21 cellular contexts compared by ENCODE assay signal in the genomic region with DNA sequence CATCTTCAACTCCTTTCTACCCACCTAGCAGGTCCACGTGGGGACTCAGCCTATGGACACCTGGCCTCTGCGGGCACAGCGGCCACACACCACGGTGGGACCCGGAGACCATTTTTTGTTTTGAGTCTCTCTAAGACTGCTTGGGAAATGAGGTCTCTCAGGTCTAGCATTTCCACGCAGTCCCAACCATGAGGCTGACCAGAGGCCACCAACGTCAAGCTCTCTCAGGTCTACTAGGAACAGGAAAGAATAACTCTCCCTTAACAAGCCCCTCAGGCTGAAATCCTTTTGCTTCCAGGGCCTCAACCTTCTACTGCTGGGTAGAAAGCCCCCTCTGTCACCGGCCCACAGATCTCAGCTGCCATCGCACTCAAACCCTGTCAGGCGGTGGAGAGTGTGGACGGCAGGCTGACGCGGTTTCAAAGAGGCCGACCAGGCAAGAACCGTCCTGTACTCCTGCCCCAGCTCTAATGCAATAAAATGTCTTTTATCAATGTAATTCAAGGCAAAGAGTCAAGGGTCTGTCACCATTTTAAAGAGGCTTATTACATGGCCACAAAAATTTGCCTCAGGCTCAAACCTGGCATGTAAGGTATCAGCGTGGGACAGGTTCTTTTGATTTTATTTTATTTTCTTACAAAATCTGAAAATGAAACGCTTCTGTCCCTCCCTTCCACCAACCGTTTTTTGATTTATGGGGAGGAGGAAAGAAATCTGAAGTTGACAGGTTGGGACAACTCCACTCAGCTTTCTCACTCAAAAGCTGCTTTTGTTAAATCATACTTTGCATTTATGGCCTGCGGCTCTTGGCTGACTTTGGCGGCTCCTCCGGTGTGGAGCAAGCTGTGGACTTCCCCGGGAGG.
DNase-seq lines count a peak whose midpoint lies in the region; ATAC-seq, FAIRE-seq and TF ChIP-seq lines count a peak whose summit lies in the region.
"Had no signal": no experiment of that assay in that cellular context is flagged by ENCODE, and none has a peak within 500 bp of the region (broad histone marks: within the 10 kb centered on the region; RNA-seq: fewer than 3 reads in every experiment).

No MANE protein-coding gene starts in this region.

- H3K9me3 Mint-ChIP-seq in naive thymus-derived CD4-positive, alpha-beta T cell = no peaks in the 10 kb centered on the region
- H3K9me3 Mint-ChIP-seq: HFFc6, neural crest cell had no signal

- CTCF ChIA-PET in naive thymus-derived CD4-positive, alpha-beta T cell (lab: Charles Lee) = no interaction called here

- no peak overlapping the region for H3K4me3 Mint-ChIP-seq in naive thymus-derived CD4-positive, alpha-beta T cell
- H3K4me3 Mint-ChIP-seq: HFFc6, neural crest cell had no signal

- in situ Hi-C loops in transverse colon (cut with MboI; ENCODE audit: low pct_ligation_motif_present in 1 of 4, low pct_unique_long_range_greater_than_20kb in 1 of 4, low sequenced_read_pairs in 3 of 4) = no loop called here

- TF ChIP-seq POLR2A in transverse colon (IDR thresholded peaks at IDR 0.05) = no peak

- H3K4me3 ChIP-seq in bronchial epithelial cell (ENCODE audit: low read depth, low read length) (no peak overlapping the region), mucosa of rectum (ENCODE audit: low read length in 2 of 2) (no peak overlapping the region), transverse colon (no peak overlapping the region)
- H3K4me3 ChIP-seq in naive thymus-derived CD4-positive, alpha-beta T cell (ENCODE audit: low read length) = no peak overlapping the region
- H3K4me3 ChIP-seq: dorsolateral prefrontal cortex, right atrium auricular region, uterus had no signal

- H3K4me1 ChIP-seq in mucosa of rectum (ENCODE audit: control insufficient read depth in 2 of 2, insufficient read depth in 2 of 2, low read length in 2 of 2) (peaks cover 30 to 46% of the 10 kb centered on the region in 2 donors), transverse colon (peaks cover 9 to 66% (median 47%) of the 10 kb centered on the region in 4 donors)
- H3K4me1 ChIP-seq in naive thymus-derived CD4-positive, alpha-beta T cell (ENCODE audit: control insufficient read depth in 2 of 2, insufficient read depth in 2 of 2, low read length in 2 of 2) = no peaks in the 10 kb centered on the region
- H3K4me1 ChIP-seq: uterus had no signal

- no peaks in the 10 kb centered on the region for H3K27me3 ChIP-seq in bronchial epithelial cell (ENCODE audit: control insufficient read depth, insufficient read depth, low read length)
- H3K27me3 ChIP-seq in mucosa of rectum (ENCODE audit: control insufficient read depth in 2 of 2, insufficient read depth in 2 of 2, low read length in 2 of 2) = no peaks in the 10 kb centered on the region
- H3K27me3 ChIP-seq in transverse colon = no peaks in the 10 kb centered on the region
- no peaks in the 10 kb centered on the region for H3K27me3 ChIP-seq in naive thymus-derived CD4-positive, alpha-beta T cell (ENCODE audit: control insufficient read depth in 2 of 2, insufficient read depth in 2 of 2, low read length in 2 of 2)
- H3K27me3 ChIP-seq: dorsolateral prefrontal cortex, right atrium auricular region, uterus had no signal

- TF ChIP-seq CTCF in bronchial epithelial cell (IDR thresholded peaks at IDR 0.05; ENCODE audit: insufficient read depth, low read length, severe bottlenecking) (no peak), transverse colon (IDR thresholded peaks at IDR 0.05) (no peak)

- peak overlapping the region in 1 of 9 donors; percentile 47 for H3K27ac Mint-ChIP-seq in naive thymus-derived CD4-positive, alpha-beta T cell
- H3K27ac Mint-ChIP-seq: HFFc6 had no signal

- peak overlapping the region in 1 of 2 donors; percentile 27 for H3K9ac ChIP-seq in mucosa of rectum (ENCODE audit: low read depth in 1 of 2, low read length in 2 of 2)

- peak overlapping the region; percentile 62 to 69 for H3K27ac ChIP-seq in mucosa of rectum (ENCODE audit: low read depth in 2 of 2, low read length in 2 of 2)
- H3K27ac ChIP-seq in transverse colon = peak overlapping the region; percentile 62 to 73 (median 68)
- no peak overlapping the region for H3K27ac ChIP-seq in naive thymus-derived CD4-positive, alpha-beta T cell (ENCODE audit: low read depth, low read length)
- H3K27ac ChIP-seq: HL-60, right atrium auricular region, uterus, WERI-Rb-1 had no signal

- intact Hi-C loops in transverse colon (cut with DNase I; ENCODE audit: low total_unique reads) = no loop called here
- intact Hi-C loops in naive thymus-derived CD4-positive, alpha-beta T cell (cut with micrococcal nuclease) = no loop called here

- ATAC-seq in naive thymus-derived CD4-positive, alpha-beta T cell = no peak
- ATAC-seq in GM21367 (IDR thresholded peaks at IDR 0.05; ENCODE audit: unreplicated experiment) = no peak

- no peak for FAIRE-seq in bronchial epithelial cell (lab: Jason Lieb, UNC)
- FAIRE-seq: astrocyte, RCC 7860 had no signal

- TF ChIP-seq EP300 in transverse colon (IDR thresholded peaks at IDR 0.05; ENCODE audit: low read depth) = no peak

- H3K27me3 Mint-ChIP-seq in naive thymus-derived CD4-positive, alpha-beta T cell = peaks cover 13 to 36% (median 35%) of the 10 kb centered on the region in 5 donors

- WGBS in transverse colon (ENCODE audit: low coverage in 1 of 2), 2 donors = 56% methylated on average over 10 to 22 of the region's 22 CpGs

- POLR2A ChIA-PET in naive thymus-derived CD4-positive, alpha-beta T cell (lab: Charles Lee) = no interaction called here

- H3K4me1 Mint-ChIP-seq in naive thymus-derived CD4-positive, alpha-beta T cell = peaks cover 0 to 20% (median 6%) of the 10 kb centered on the region in 7 donors

- H3K36me3 ChIP-seq in bronchial epithelial cell (ENCODE audit: control insufficient read depth, insufficient read depth, low read length) (no peaks in the 10 kb centered on the region), mucosa of rectum (ENCODE audit: control insufficient read depth in 2 of 2, insufficient read depth in 2 of 2, low read length in 2 of 2) (no peaks in the 10 kb centered on the region), transverse colon (no peaks in the 10 kb centered on the region)
- H3K36me3 ChIP-seq in naive thymus-derived CD4-positive, alpha-beta T cell (ENCODE audit: control insufficient read depth in 2 of 3, insufficient read depth in 3 of 3, low read length in 3 of 3) = no peaks in the 10 kb centered on the region
- H3K36me3 ChIP-seq: right atrium auricular region, uterus had no signal

- H3K9me3 ChIP-seq in mucosa of rectum (ENCODE audit: control insufficient read depth in 2 of 2, low read length in 2 of 2) (no peaks in the 10 kb centered on the region), transverse colon (no peaks in the 10 kb centered on the region)
- no peaks in the 10 kb centered on the region for H3K9me3 ChIP-seq in naive thymus-derived CD4-positive, alpha-beta T cell (ENCODE audit: control insufficient read depth in 2 of 3, low read length in 3 of 3)
- H3K9me3 ChIP-seq: right atrium auricular region, uterus had no signal

- DNase-seq in NCI-H526 (lab: John Stamatoyannopoulos, UW) (peak; percentile 41 to 62), bronchial epithelial cell (ENCODE audit: low read depth) (peak; percentile 74), transverse colon (peak; percentile 42), superior temporal gyrus (ENCODE audit: extremely low spot score) (no peak)
- DNase-seq in naive thymus-derived CD4-positive, alpha-beta T cell = no peak
- DNase-seq: activated gamma-delta T cell; DMS153; dorsolateral prefrontal cortex; HFFc6; NCI-H146; stimulated activated CD4-positive, alpha-beta T cell treated with anti-CD3 and anti-CD28 coated beads, Interleukin-2, amount 100 ng/mL, for 48 hours; SW 1271; uterus; WERI-Rb-1 had no signal

- no peaks in the 10 kb centered on the region for H3K36me3 Mint-ChIP-seq in naive thymus-derived CD4-positive, alpha-beta T cell

Comparison
In these comparisons a context has a peak if more than half of its experiments do, and no peak if none do; other contexts are left out.
1. DNase-seq: peak in NCI-H526 (2 of 2), bronchial epithelial cell (single experiment) and transverse colon (single experiment); none in naive thymus-derived CD4-positive, alpha-beta T cell (0 of 9) and superior temporal gyrus (single experiment).